20 cellular contexts compared by ENCODE assay signal in the genomic region with DNA sequence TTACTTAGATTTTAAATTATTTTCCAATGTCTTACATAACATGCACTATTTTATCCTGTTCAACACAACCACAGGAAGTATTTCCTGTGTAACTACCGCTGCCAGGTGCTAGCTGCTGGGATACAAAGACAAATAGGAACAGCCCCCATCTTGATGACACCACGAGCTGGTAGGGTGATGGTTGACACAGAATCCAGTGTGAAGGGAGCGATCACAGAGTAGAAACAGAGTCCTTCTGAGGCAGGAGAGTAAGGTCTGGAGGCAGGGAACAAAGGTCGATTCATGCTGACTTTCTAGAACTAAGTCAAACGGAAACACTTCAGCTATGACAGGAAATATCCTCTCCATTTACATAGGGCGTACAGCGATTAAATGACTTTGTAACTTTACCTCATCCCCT.
DNase-seq lines count a peak whose midpoint lies in the region; ATAC-seq lines count a peak whose summit lies in the region.
"Had no signal": no experiment of that assay in that cellular context is flagged by ENCODE, and none has a peak within 500 bp of the region (broad histone marks: within the 10 kb centered on the region; RNA-seq: fewer than 3 reads in every experiment).

No MANE protein-coding gene starts in this region.

- peak overlapping the region; percentile 6 for H2BK5ac ChIP-seq in mesendoderm (ENCODE audit: low read length)

- H3K23ac ChIP-seq in mesendoderm (ENCODE audit: low read length) = no peak overlapping the region

- DNase-seq in NCI-H1092 treated with DMSO at 0.1 percent for 48 hours (lab: John Stamatoyannopoulos, UW) = peak; percentile 8
- DNase-seq in NCI-H1092 (lab: John Stamatoyannopoulos, UW) = no peak
- peak; percentile 89 for DNase-seq in DMS53 treated with DMSO at 0.1 percent for 48 hours (lab: John Stamatoyannopoulos, UW; ENCODE audit: unreplicated experiment)
- DNase-seq in NCI-H510A (lab: John Stamatoyannopoulos, UW) = peak; percentile 54
- no peak for DNase-seq in mesendoderm
- DNase-seq in stimulated activated CD4-positive, alpha-beta T cell treated with anti-CD3 and anti-CD28 coated beads, Interleukin-1b, Interleukin-23, amount 100 ng/mL, for 48 hours = no peak
- DNase-seq: activated CD8-positive, alpha-beta memory T cell treated with anti-CD3 and anti-CD28 coated beads for 24 hours; activated naive CD4-positive, alpha-beta T cell treated with anti-CD3 and anti-CD28 coated beads for 36 hours; activated T-cell treated with anti-CD3 and anti-CD28 coated beads, Interleukin-2, amount 50 U/mL, for 4 hours; amniotic stem cell; EL; kidney glomerular epithelial cell; NCI-H1694; NCI-H446 treated with DMSO at 0.1 percent for 48 hours; T1000; tibial artery had no signal

- H2BK15ac ChIP-seq in mesendoderm (replicated peaks; ENCODE audit: low read depth) = no peak overlapping the region

- H4K5ac ChIP-seq in mesendoderm (ENCODE audit: low read length) = peak overlapping the region; percentile 72

- H3K79me1 ChIP-seq in mesendoderm (ENCODE audit: low read length) = no peaks in the 10 kb centered on the region

- H2AK5ac ChIP-seq in mesendoderm (ENCODE audit: low read length) = no peak overlapping the region

- no CpG with 5 or more reads among the region's 7 CpGs for WGBS in mesendoderm (ENCODE audit: extremely low coverage, insufficient coverage, low lambda C conversion rate)

- no peaks in the 10 kb centered on the region for H3K36me3 ChIP-seq in mesendoderm (ENCODE audit: control insufficient read depth, insufficient read depth, low read length)
- H3K36me3 ChIP-seq: ovary, tibial artery had no signal

- no peaks in the 10 kb centered on the region for H3K27me3 ChIP-seq in mesendoderm (ENCODE audit: insufficient read depth, low read length, poor library complexity)
- H3K27me3 ChIP-seq: ovary, tibial artery had no signal

- peaks cover 15% of the 10 kb centered on the region for H3K4me1 ChIP-seq in mesendoderm (ENCODE audit: control insufficient read depth, low read depth, low read length)

- no peaks in the 10 kb centered on the region for H3K79me2 ChIP-seq in mesendoderm (ENCODE audit: control insufficient read depth, insufficient read depth, low read length)

- H3K9ac ChIP-seq in mesendoderm (ENCODE audit: low read length) = no peak overlapping the region

- H3K4me3 ChIP-seq in mesendoderm (ENCODE audit: low read length) = no peak overlapping the region
- H3K4me3 ChIP-seq: ovary, tibial artery had no signal

- H3K4me2 ChIP-seq in mesendoderm (ENCODE audit: low read length) = no peak overlapping the region

- no peak overlapping the region for H3K4ac ChIP-seq in mesendoderm (ENCODE audit: low read depth, low read length)

- H4K8ac ChIP-seq in mesendoderm (ENCODE audit: low read depth, low read length) = no peak overlapping the region

- H3K56ac ChIP-seq in mesendoderm (ENCODE audit: low read length) = no peak overlapping the region

- H3K18ac ChIP-seq in mesendoderm (ENCODE audit: low read length) = no peak overlapping the region

- no peak overlapping the region for H3K27ac ChIP-seq in mesendoderm (ENCODE audit: low read depth, low read length)
- H3K27ac ChIP-seq: 22Rv1, ovary, tibial artery had no signal

- ATAC-seq in GM21423 (IDR thresholded peaks at IDR 0.05; ENCODE audit: unreplicated experiment) (no peak), HG03565 (IDR thresholded peaks at IDR 0.05; ENCODE audit: unreplicated experiment) (no peak)
- ATAC-seq: activated T-cell treated with anti-CD3 and anti-CD28 coated beads, Interleukin-2, amount 50 U/mL, for 4 hours had no signal

- H2BK120ac ChIP-seq in mesendoderm (ENCODE audit: low read depth, low read length) = no peak overlapping the region

Comparison
In these comparisons a context has a peak if more than half of its experiments do, and no peak if none do; other contexts are left out.
1. DNase-seq: peak in NCI-H1092 treated with DMSO at 0.1 percent for 48 hours (single experiment), DMS53 treated with DMSO at 0.1 percent for 48 hours (single experiment) and NCI-H510A (single experiment); none in NCI-H1092 (single experiment), mesendoderm (single experiment) and stimulated activated CD4-positive, alpha-beta T cell treated with anti-CD3 and anti-CD28 coated beads, Interleukin-1b, Interleukin-23, amount 100 ng/mL, for 48 hours (single experiment).